ENCODE assay signal across 12 cellular contexts in genomic region chr1:52925571-52926005, GRCh38. TPM values are rescaled to one million over a fixed set of nuclear protein-coding genes. Genes with fewer than 3 reads are reported as not detected.
DNase-seq lines count a peak whose midpoint lies in the region; ATAC-seq and TF ChIP-seq lines count a peak whose summit lies in the region.
"Had no signal": no experiment of that assay in that cellular context is flagged by ENCODE, and none has a peak within 500 bp of the region (broad histone marks: within the 10 kb centered on the region; RNA-seq: fewer than 3 reads in every experiment).

No MANE protein-coding gene starts in this region.

- H2AFZ ChIP-seq in IMR-90 (replicated peaks; ENCODE audit: low read length, poor library complexity): no peak overlapping the region
- H2AFZ ChIP-seq in OCI-LY3 (ENCODE audit: low read depth, low read length): peak overlapping the region; percentile 65; the same call in 1 of the 2 replicates

- no peaks in the 10 kb centered on the region for H3K27me3 ChIP-seq in IMR-90 (ENCODE audit: control insufficient read depth, insufficient read depth, low read length)
- no peaks in the 10 kb centered on the region; the same call in 1 of the 2 replicates for H3K27me3 ChIP-seq in OCI-LY3 (ENCODE audit: low read depth, low read length)
- H3K27me3 ChIP-seq in heart left ventricle: peaks cover 0 to 7% (median 0%) of the 10 kb centered on the region in 9 donors

- H4K8ac ChIP-seq in IMR-90 (ENCODE audit: low read depth in 2 of 2, low read length in 2 of 2): no peak overlapping the region

- no peak overlapping the region for H2BK20ac ChIP-seq in IMR-90 (ENCODE audit: low read depth, low read length)

- H4K20me1 ChIP-seq in IMR-90 (ENCODE audit: insufficient read depth, low read length): peaks cover 3% of the 10 kb centered on the region; the same call in 1 of the 2 replicates
- H4K20me1 ChIP-seq in OCI-LY3 (ENCODE audit: insufficient read depth, low read length): no peaks in the 10 kb centered on the region

- dilution Hi-C loops in IMR-90 (cut with HindIII; ENCODE audit: low sequenced_read_pairs, unreplicated experiment): no loop called here

- TF ChIP-seq CTCF in IMR-90 (conservative IDR thresholded peaks at IDR 0.05; ENCODE audit: low read depth, low read length) (no peak), OCI-LY3 (IDR thresholded peaks at IDR 0.05; ENCODE audit: low read depth, low read length) (no peak), heart left ventricle (IDR thresholded peaks at IDR 0.05) (no peak)

- H3K56ac ChIP-seq in IMR-90 (ENCODE audit: extremely low read depth, insufficient read depth, low read length): no peak overlapping the region

- no peak overlapping the region for H2BK15ac ChIP-seq in IMR-90 (ENCODE audit: low read depth, low read length)

- H3K4me3 ChIP-seq in IMR-90 (ENCODE audit: insufficient read depth, low read depth, low read length) (no peak overlapping the region), OCI-LY3 (ENCODE audit: low read length) (peak overlapping the region; percentile 49), heart left ventricle (peak overlapping the region in 8 of 12 donors; percentile 5 to 84 (median 12))
- H3K4me3 ChIP-seq: cardiac muscle cell had no signal

- no peak overlapping the region for H3K18ac ChIP-seq in IMR-90 (ENCODE audit: low read depth, low read length)

- CTCF ChIA-PET in IMR-90 (lab: Yijun Ruan, JAX): no interaction called here
- CTCF ChIA-PET in activated CD4-positive, alpha-beta T cell treated with anti-CD3 and anti-CD28 coated beads for 36 hours (lab: Charles Lee): no interaction called here

- no peak for ATAC-seq in IMR-90 (ENCODE audit: low read depth)
- ATAC-seq in heart left ventricle: no peak
- ATAC-seq in GM18867 (IDR thresholded peaks at IDR 0.05; ENCODE audit: unreplicated experiment): no peak
- no peak for ATAC-seq in activated CD4-positive, alpha-beta T cell treated with anti-CD3 and anti-CD28 coated beads for 36 hours

- no peaks in the 10 kb centered on the region for H3K9me3 ChIP-seq in IMR-90 (ENCODE audit: control insufficient read depth, insufficient read depth, low read length)
- H3K9me3 ChIP-seq in OCI-LY3 (ENCODE audit: insufficient read depth, low read length): no peaks in the 10 kb centered on the region
- no peaks in the 10 kb centered on the region for H3K9me3 ChIP-seq in heart left ventricle

- H3K9me1 ChIP-seq in IMR-90 (ENCODE audit: insufficient read depth, low read length): peaks cover 3% of the 10 kb centered on the region; the same call in 1 of the 2 replicates

- H3K4me3 Mint-ChIP-seq in activated CD4-positive, alpha-beta T cell treated with anti-CD3 and anti-CD28 coated beads for 36 hours: no peak overlapping the region

- H3K27me3 Mint-ChIP-seq in activated CD4-positive, alpha-beta T cell treated with anti-CD3 and anti-CD28 coated beads for 36 hours: no peaks in the 10 kb centered on the region
- H3K27me3 Mint-ChIP-seq: activated T-cell treated with anti-CD3 and anti-CD28 coated beads, Interleukin-2, amount 50 U/mL, for 24 hours had no signal

- H2AK9ac ChIP-seq in IMR-90 (replicated peaks; ENCODE audit: low read depth, low read length, poor library complexity): no peak overlapping the region

- POLR2A ChIA-PET in IMR-90 (lab: Charles Lee; ENCODE audit: unreplicated experiment): interaction anchor here (0.6 kb wide), 1 partner anchor 16 kb away, joined by 3 read pairs; no protein-coding TSS in a partner anchor
- POLR2A ChIA-PET in activated CD4-positive, alpha-beta T cell treated with anti-CD3 and anti-CD28 coated beads for 36 hours (lab: Charles Lee): no interaction called here

- 0 out of 2 replicates have a peak, but pooled peaks cover 4% of the 10 kb centered on the region for H3K79me2 ChIP-seq in OCI-LY3 (ENCODE audit: low read length)

- H3K4me1 Mint-ChIP-seq in activated CD4-positive, alpha-beta T cell treated with anti-CD3 and anti-CD28 coated beads for 36 hours: peaks cover 21% of the 10 kb centered on the region

- no peak overlapping the region for H3K4ac ChIP-seq in IMR-90 (ENCODE audit: low read depth, low read length)

- H3K79me1 ChIP-seq in IMR-90 (ENCODE audit: low read depth in 1 of 2, low read length in 2 of 2): peaks cover 10 to 31% of the 10 kb centered on the region in 2 experiments

- DNase-seq in IMR-90 (no peak), heart left ventricle (peak in 1 of 5 donors; percentile 24), renal cortical epithelial cell (ENCODE audit: low read depth) (peak; percentile 77), NCI-H2081 treated with DMSO at 0.1 percent for 48 hours (lab: John Stamatoyannopoulos, UW) (no peak), CD1c-positive myeloid dendritic cell (ENCODE audit: extremely low spot score) (no peak)
- DNase-seq in activated CD4-positive, alpha-beta T cell treated with anti-CD3 and anti-CD28 coated beads for 36 hours: no peak
- DNase-seq: activated T-cell treated with anti-CD3 and anti-CD28 coated beads, Interleukin-2, amount 50 U/mL, for 24 hours; DMS153; NCI-H1048 had no signal

- H3K9me3 Mint-ChIP-seq in activated CD4-positive, alpha-beta T cell treated with anti-CD3 and anti-CD28 coated beads for 36 hours (ENCODE audit: low read depth): no peaks in the 10 kb centered on the region
- H3K9me3 Mint-ChIP-seq: activated T-cell treated with anti-CD3 and anti-CD28 coated beads, Interleukin-2, amount 50 U/mL, for 24 hours had no signal

- H3K23ac ChIP-seq in IMR-90 (ENCODE audit: low read depth, low read length): no peak overlapping the region

- H3K36me3 ChIP-seq in IMR-90 (ENCODE audit: control insufficient read depth, insufficient read depth, low read length) (no peaks in the 10 kb centered on the region), OCI-LY3 (replicated peaks; ENCODE audit: low read depth, low read length) (no peaks in the 10 kb centered on the region), heart left ventricle (no peaks in the 10 kb centered on the region)
- H3K36me3 ChIP-seq: cardiac muscle cell had no signal

- H2BK5ac ChIP-seq in IMR-90 (ENCODE audit: low read depth, low read length, poor library complexity, severe bottlenecking): no peak overlapping the region

- TF ChIP-seq POLR2A in IMR-90 (IDR thresholded peaks at IDR 0.05; ENCODE audit: low read depth, low read length): no peak
- no peak for TF ChIP-seq POLR2A in heart left ventricle (IDR thresholded peaks at IDR 0.05)

- no peak overlapping the region for H3K27ac Mint-ChIP-seq in activated CD4-positive, alpha-beta T cell treated with anti-CD3 and anti-CD28 coated beads for 36 hours
- H3K27ac Mint-ChIP-seq: activated T-cell treated with anti-CD3 and anti-CD28 coated beads, Interleukin-2, amount 50 U/mL, for 24 hours had no signal

- no peak for TF ChIP-seq RAD21 in IMR-90 (IDR thresholded peaks at IDR 0.05; ENCODE audit: low read length)

- H4K5ac ChIP-seq in IMR-90 (ENCODE audit: low read depth, low read length): no peak overlapping the region

- BruUV-seq in IMR-90 (replicated peaks; lab: Mats Ljungman, UMichigan): no TSS peak

- H4K91ac ChIP-seq in IMR-90 (ENCODE audit: insufficient read depth, low read depth, low read length): no peak overlapping the region

- H3K4me1 ChIP-seq in IMR-90 (ENCODE audit: control insufficient read depth, insufficient read depth, low read length): 0 out of 2 replicates have a peak, but pooled peaks cover 4% of the 10 kb centered on the region
- peaks cover 18% of the 10 kb centered on the region for H3K4me1 ChIP-seq in OCI-LY3 (ENCODE audit: low read length)
- H3K4me1 ChIP-seq in heart left ventricle: peaks cover 0 to 37% (median 19%) of the 10 kb centered on the region in 12 donors

- no peak overlapping the region for H3K27ac ChIP-seq in IMR-90 (ENCODE audit: insufficient read depth, low read length)
- no peak overlapping the region for H3K27ac ChIP-seq in OCI-LY3 (ENCODE audit: low read length)
- H3K27ac ChIP-seq in heart left ventricle: peak overlapping the region in 10 of 12 donors; percentile 1 to 93 (median 80)
- H3K27ac ChIP-seq: cardiac muscle cell had no signal

- H3K9ac ChIP-seq in IMR-90 (ENCODE audit: low read depth, low read length) (no peak overlapping the region), OCI-LY3 (ENCODE audit: low read length) (no peak overlapping the region)

- 0 out of 2 replicates have a peak overlapping the region, but pooled peaks have one; percentile 37 for H3K14ac ChIP-seq in IMR-90 (replicated peaks; ENCODE audit: low read depth, low read length)

- no peak overlapping the region for H2BK120ac ChIP-seq in IMR-90 (ENCODE audit: low read depth, low read length)

- no peaks in the 10 kb centered on the region for H3K36me3 Mint-ChIP-seq in activated CD4-positive, alpha-beta T cell treated with anti-CD3 and anti-CD28 coated beads for 36 hours (ENCODE audit: low read depth)

- intact Hi-C loops in IMR-90 (cut with micrococcal nuclease): loop anchor here (10.0 kb wide), 2 partner anchors 221 to 259 kb away; no protein-coding TSS in a partner anchor
- intact Hi-C loops in heart left ventricle (cut with DNase I): loop anchor here in 7 of 10 donors (2.0 to 10.0 kb wide), 6 partner anchors 221 to 272 kb away; partner anchors contain the start of genes COA7 (in 2 of the 7) and CPT2 (in 1 of the 7)
- intact Hi-C loops in activated CD4-positive, alpha-beta T cell treated with anti-CD3 and anti-CD28 coated beads for 36 hours (cut with DNase I, micrococcal nuclease): loop anchor here (5.0 to 10.0 kb wide), 4 partner anchors 201 to 402 kb away; partner anchors contain the start of genes LRP8 (in 1 of the 2), SHISAL2A (in 1 of the 2), TUT4 (in 1 of the 2) and ZYG11B (in 1 of the 2)

- in situ Hi-C loops in IMR-90 (cut with MboI; ENCODE audit: low sequenced_read_pairs): no loop called here

- peak overlapping the region; percentile 58; the same call in 1 of the 2 replicates for H3K4me2 ChIP-seq in IMR-90 (ENCODE audit: low read depth, low read length)
- H3K4me2 ChIP-seq in OCI-LY3 (ENCODE audit: low read length): peak overlapping the region; percentile 49

- WGBS in IMR-90 (ENCODE audit: extremely low coverage in 2 of 2, insufficient read length in 1 of 2), 2 experiments: 63% methylated on average over 3 of the region's 5 CpGs; no CpG with 5 or more reads in 1 of the 2 experiments
- 26 to 44% (median 30%) methylated on average over 5 of the region's 5 CpGs for WGBS in heart left ventricle, 4 donors

- no peak overlapping the region for H2AK5ac ChIP-seq in IMR-90 (ENCODE audit: low read depth, low read length)

RNA-seq across cellular contexts. Expression of gene SCP2, which starts 1.5 kb away (rescaled TPM):
- total RNA-seq in IMR-90 (2012; rRNA removed): 70.4 and 140 TPM in 2 replicates
- 66.1 and 83.1 TPM in 2 replicates for polyA plus RNA-seq in IMR-90 (2012; rRNA removed)
- 10.1 and 13.6 TPM in 2 replicates for polyA plus RNA-seq in IMR-90 (2012; cell fraction: cytosol; rRNA removed)
- 7.2 and 37.5 TPM in 2 replicates for polyA plus RNA-seq in IMR-90 (2012; cell fraction: nucleus; rRNA removed; ENCODE audit: low replicate concordance)
- total RNA-seq in heart left ventricle: 100 to 1,000 TPM in 8 of 9 donors, 10 to 100 TPM in 1; 83.4 to 143 (median 132) TPM
- 100 to 1,000 TPM in 1 of 2 donors, 10 to 100 TPM in 1; 95.1 to 134 TPM for polyA plus RNA-seq in heart left ventricle
- total RNA-seq in renal cortical epithelial cell: 206 and 223 TPM in 2 replicates
- total RNA-seq in activated CD4-positive, alpha-beta T cell treated with anti-CD3 and anti-CD28 coated beads for 36 hours: 10 to 100 TPM; 46.6 to 67.1 TPM

RNA-seq across cellular contexts. Expression of gene ECHDC2, which starts 4.0 kb away (rescaled TPM):
- total RNA-seq in IMR-90 (2012; rRNA removed) (5.8 and 6.3 TPM in 2 replicates), heart left ventricle (100 to 1,000 TPM in 3 of 9 donors, 10 to 100 TPM in 6; 77.1 to 130 (median 96.2) TPM), renal cortical epithelial cell (21.9 and 45.2 TPM in 2 replicates)
- polyA plus RNA-seq in IMR-90 (2012; rRNA removed) (24.6 and 29.4 TPM in 2 replicates), heart left ventricle (100 to 1,000 TPM in 1 of 2 donors, 10 to 100 TPM in 1; 64.9 to 126 TPM)
- 17.8 and 20.6 TPM in 2 replicates for polyA plus RNA-seq in IMR-90 (2012; cell fraction: cytosol; rRNA removed)
- 238 and 385 TPM in 2 replicates for polyA plus RNA-seq in IMR-90 (2012; cell fraction: nucleus; rRNA removed; ENCODE audit: low replicate concordance)
- 10 to 100 TPM; 62.6 to 67.2 TPM for total RNA-seq in activated CD4-positive, alpha-beta T cell treated with anti-CD3 and anti-CD28 coated beads for 36 hours

Comparison
In these comparisons a context has a peak if more than half of its experiments do, and no peak if none do; other contexts are left out.
1. H3K27ac ChIP-seq: peak in heart left ventricle (10 of 12); none in IMR-90 (single experiment) and OCI-LY3 (single experiment).